Comparison of ENCODE assay signal across 12 cellular contexts in genomic region chr20:11267762-11268335, GRCh38.
DNase-seq lines count a peak whose midpoint lies in the region; ATAC-seq, FAIRE-seq and TF ChIP-seq lines count a peak whose summit lies in the region.
"Had no signal": no experiment of that assay in that cellular context is flagged by ENCODE, and none has a peak within 500 bp of the region (broad histone marks: within the 10 kb centered on the region; RNA-seq: fewer than 3 reads in every experiment).

No MANE protein-coding gene starts in this region.

- SMC1A ChIA-PET in GM12878 (lab: Charles Lee; ENCODE audit: uncharacterized antibody, unreplicated experiment) = interaction anchor here (0.6 to 4.2 kb wide), 39 partner anchors 9 to 793 kb away, joined by 3 to 51 read pairs (median 7); partner anchors contain the start of gene JAG1

- BruUV-seq in GM12878 (replicated peaks; lab: Mats Ljungman, UMichigan) = no TSS peak

- peak overlapping the region; percentile 18 for H3K27ac ChIP-seq in GM12878 (ENCODE audit: control insufficient read depth, insufficient read depth)
- peak overlapping the region; percentile 66 for H3K27ac ChIP-seq in right cardiac atrium (ENCODE audit: low read length)
- H3K27ac ChIP-seq in substantia nigra (ENCODE audit: low read depth, low read length, poor library complexity, severe bottlenecking) = peak overlapping the region; percentile 37
- H3K27ac ChIP-seq: HL-60 had no signal

- H3K4me1 ChIP-seq in GM12878 (ENCODE audit: control insufficient read depth, insufficient read depth, low read length) (peaks cover 15% of the 10 kb centered on the region), right cardiac atrium (ENCODE audit: control insufficient read depth, insufficient read depth, low read length) (peaks cover 11% of the 10 kb centered on the region)

- ATAC-seq in HG02759 (IDR thresholded peaks at IDR 0.05; ENCODE audit: unreplicated experiment) (peak; percentile 7), GM12878 (peak; percentile 14), right cardiac atrium (peak in 1 of 2 donors; percentile 8)

- FAIRE-seq in GM12878 (lab: Jason Lieb, UNC) (no peak), H54 (lab: Jason Lieb, UNC) (no peak)

- in situ Hi-C loops in GM12878 (cut with MboI) = no loop called here

- H3K4me3 ChIP-seq in GM12878 = no peak overlapping the region
- no peak overlapping the region for H3K4me3 ChIP-seq in right cardiac atrium (ENCODE audit: low read length)

- H3K79me2 ChIP-seq in GM12878 (ENCODE audit: control insufficient read depth, insufficient read depth, low read length) = no peaks in the 10 kb centered on the region

- H2AFZ ChIP-seq in GM12878 (ENCODE audit: control insufficient read depth, low read depth, low read length) = peak overlapping the region; percentile 15; the same call in 1 of the 2 replicates

- 24% methylated on average over 4 of the region's 4 CpGs for WGBS in GM12878 (ENCODE audit: insufficient coverage, insufficient replicate concordance, low lambda C conversion rate, missing lambda C conversion rate)
- WGBS in right cardiac atrium = 60% methylated on average over 4 of the region's 4 CpGs

- no peak overlapping the region; the same call in 1 of the 2 replicates for H3K4me2 ChIP-seq in GM12878 (ENCODE audit: control insufficient read depth, insufficient read depth)

- no peaks in the 10 kb centered on the region for H3K9me3 ChIP-seq in GM12878 (replicated peaks; ENCODE audit: control insufficient read depth, insufficient read depth, low read length)
- H3K9me3 ChIP-seq in right cardiac atrium (ENCODE audit: control insufficient read depth, low read length) = no peaks in the 10 kb centered on the region

- TF ChIP-seq EP300 in GM12878 (IDR thresholded peaks at IDR 0.05; ENCODE audit: borderline replicate concordance in 1 of 2, control insufficient read depth in 1 of 2, low read depth in 2 of 2, low read length in 2 of 2) = no peak

- H3K9ac ChIP-seq in GM12878 (ENCODE audit: control insufficient read depth, insufficient read depth, low read length) = no peak overlapping the region

- H3K36me3 ChIP-seq in GM12878 (ENCODE audit: control insufficient read depth in 2 of 2, insufficient read depth in 2 of 2, low read length in 1 of 2) = no peaks in the 10 kb centered on the region

- no peak for TF ChIP-seq POLR2A in GM12878 (IDR thresholded peaks at IDR 0.05; ENCODE audit: low read depth, low read length)
- no peak for TF ChIP-seq POLR2A in H54 (IDR thresholded peaks at IDR 0.05; ENCODE audit: low read depth, low read length)

- no peaks in the 10 kb centered on the region for H3K27me3 ChIP-seq in GM12878 (replicated peaks in 1 of 2; ENCODE audit: control insufficient read depth in 2 of 2, insufficient read depth in 2 of 2, low read length in 1 of 2)
- no peaks in the 10 kb centered on the region for H3K27me3 ChIP-seq in right cardiac atrium (ENCODE audit: control insufficient read depth, insufficient read depth)

- intact Hi-C loops in GM12878 (cut with micrococcal nuclease; ENCODE audit: unreplicated experiment) = loop anchor here (2.0 to 10.0 kb wide), 5 partner anchors 63 to 793 kb away; no protein-coding TSS in a partner anchor
- intact Hi-C loops in right cardiac atrium (cut with DNase I) = loop anchor here in 1 of 4 donors (10.0 kb wide), 1 partner anchor 63 kb away; no protein-coding TSS in a partner anchor

- POLR2A ChIA-PET in GM12878 (lab: Charles Lee) = interaction anchor here (0.6 to 1.8 kb wide), 8 partner anchors 30 to 790 kb away, joined by 3 to 8 read pairs (median 3); partner anchors contain the start of gene JAG1

- TF ChIP-seq RAD21 in GM12878 (IDR thresholded peaks at IDR 0.05; ENCODE audit: insufficient read depth, low read depth, low read length) = no peak

- RAD21 ChIA-PET in GM12878 (lab: Charles Lee; ENCODE audit: unreplicated experiment) = interaction anchor here (0.6 to 3.5 kb wide), 33 partner anchors 16 to 916 kb away, joined by 3 to 39 read pairs (median 5); partner anchors contain the start of genes JAG1, MKKS and SLX4IP

- H4K20me1 ChIP-seq in GM12878 (ENCODE audit: control insufficient read depth, insufficient read depth) = no peaks in the 10 kb centered on the region

- CTCF ChIA-PET in GM12878 (lab: Yijun Ruan, JAX) = interaction anchor here (0.5 to 3.1 kb wide), 20 partner anchors 10 to 1651 kb away, joined by 3 to 21 read pairs (median 3); partner anchors contain the start of gene JAG1

- DNase-seq in GM12878 (ENCODE audit: low read depth, low spot score) = no peak
- DNase-seq in right cardiac atrium = no peak
- DNase-seq in substantia nigra (lab: John Stamatoyannopoulos, UW) = no peak
- DNase-seq in ureter (ENCODE audit: low spot score) = no peak
- DNase-seq in NCI-H2029 (lab: John Stamatoyannopoulos, UW) = no peak
- no peak for DNase-seq in HUDEP-2 (lab: John Stamatoyannopoulos, UW; ENCODE audit: unreplicated experiment in 76 of 76)
- DNase-seq in H54 (ENCODE audit: insufficient read length, low spot score) = no peak
- DNase-seq: activated CD8-positive, alpha-beta memory T cell treated with anti-CD3 and anti-CD28 coated beads, Interleukin-2, amount 50 U/mL, for 4 hours; activated naive CD8-positive, alpha-beta T cell treated with anti-CD3 and anti-CD28 coated beads, Interleukin-2, amount 50 U/mL, for 24 hours; CD4-positive, alpha-beta memory T cell had no signal

- no peak for TF ChIP-seq CTCF in GM12878 (IDR thresholded peaks at IDR 0.05 in 2 of 3, conservative IDR thresholded peaks at IDR 0.05 in 1 of 3; ENCODE audit: control insufficient read depth in 2 of 3, extremely low read depth in 1 of 3, insufficient read depth in 1 of 3, low read depth in 3 of 3, low read length in 3 of 3)

TF ChIP-seq in GM12878, 131 proteins besides CTCF, POLR2A, EP300 and RAD21:
- TF ChIP-seq RAD51 (IDR thresholded peaks at IDR 0.05) (peak; percentile 18; the same call in 1 of the 2 replicates), GATAD2B (conservative IDR thresholded peaks at IDR 0.05; ENCODE audit: low read depth) (no peak), TCF7 (IDR thresholded peaks at IDR 0.05; ENCODE audit: borderline replicate concordance) (no peak), CBX5 (IDR thresholded peaks at IDR 0.05; ENCODE audit: low read depth) (0 out of 2 replicates have a peak, but pooled peaks have one; percentile 5), SMARCA5 (IDR thresholded peaks at IDR 0.05) (0 out of 2 replicates have a peak, but pooled peaks have one; percentile 27), ZNF687 (IDR thresholded peaks at IDR 0.05) (peak; percentile 57; the same call in 1 of the 2 replicates), YY1 (IDR thresholded peaks at IDR 0.05; ENCODE audit: low read depth, low read length) (0 out of 2 replicates have a peak, but pooled peaks have one; percentile 12)
